In the genomic region with DNA sequence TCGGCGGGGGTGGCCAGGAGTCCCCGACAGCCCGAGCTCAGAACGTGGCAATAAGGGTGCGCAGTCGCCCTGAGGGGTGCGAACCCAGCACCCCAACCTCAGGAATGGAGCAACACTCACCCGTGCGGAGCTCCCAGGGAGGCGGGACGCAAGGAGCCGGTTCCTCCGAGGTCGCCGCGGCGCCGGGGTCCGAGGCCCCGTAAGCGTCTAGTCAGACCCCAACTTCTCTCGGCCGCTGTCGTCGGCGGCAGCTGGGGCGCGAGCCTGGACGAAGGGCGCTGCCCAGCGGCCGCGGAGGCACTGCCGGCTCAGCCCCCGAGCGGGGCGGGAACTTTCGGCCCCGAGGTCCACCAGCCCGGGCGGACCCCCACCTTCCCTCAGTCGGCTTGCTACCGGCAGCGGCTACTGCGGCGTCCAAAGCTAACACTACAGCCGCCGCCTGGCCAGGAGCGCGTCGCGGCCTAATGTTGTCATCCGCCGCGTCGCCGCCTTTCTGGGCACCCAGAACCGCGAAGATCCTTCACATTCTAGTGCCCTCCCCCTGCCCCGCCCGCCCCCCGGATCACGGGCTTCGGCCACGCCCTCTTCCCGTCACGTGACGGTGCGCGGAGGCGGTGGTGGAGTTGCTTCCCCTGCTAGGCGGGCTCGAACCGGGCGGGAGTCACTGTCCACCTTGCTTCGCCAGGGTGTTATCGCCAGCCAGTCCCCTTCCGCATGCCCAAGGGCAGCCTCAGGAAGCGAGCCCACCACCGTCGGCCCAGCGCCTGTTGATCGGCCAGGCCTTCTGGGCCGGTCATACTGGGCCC, we compare ENCODE assay signal across 1 cellular context.
TF ChIP-seq lines count a peak whose summit lies in the region.

A gene with protein sequence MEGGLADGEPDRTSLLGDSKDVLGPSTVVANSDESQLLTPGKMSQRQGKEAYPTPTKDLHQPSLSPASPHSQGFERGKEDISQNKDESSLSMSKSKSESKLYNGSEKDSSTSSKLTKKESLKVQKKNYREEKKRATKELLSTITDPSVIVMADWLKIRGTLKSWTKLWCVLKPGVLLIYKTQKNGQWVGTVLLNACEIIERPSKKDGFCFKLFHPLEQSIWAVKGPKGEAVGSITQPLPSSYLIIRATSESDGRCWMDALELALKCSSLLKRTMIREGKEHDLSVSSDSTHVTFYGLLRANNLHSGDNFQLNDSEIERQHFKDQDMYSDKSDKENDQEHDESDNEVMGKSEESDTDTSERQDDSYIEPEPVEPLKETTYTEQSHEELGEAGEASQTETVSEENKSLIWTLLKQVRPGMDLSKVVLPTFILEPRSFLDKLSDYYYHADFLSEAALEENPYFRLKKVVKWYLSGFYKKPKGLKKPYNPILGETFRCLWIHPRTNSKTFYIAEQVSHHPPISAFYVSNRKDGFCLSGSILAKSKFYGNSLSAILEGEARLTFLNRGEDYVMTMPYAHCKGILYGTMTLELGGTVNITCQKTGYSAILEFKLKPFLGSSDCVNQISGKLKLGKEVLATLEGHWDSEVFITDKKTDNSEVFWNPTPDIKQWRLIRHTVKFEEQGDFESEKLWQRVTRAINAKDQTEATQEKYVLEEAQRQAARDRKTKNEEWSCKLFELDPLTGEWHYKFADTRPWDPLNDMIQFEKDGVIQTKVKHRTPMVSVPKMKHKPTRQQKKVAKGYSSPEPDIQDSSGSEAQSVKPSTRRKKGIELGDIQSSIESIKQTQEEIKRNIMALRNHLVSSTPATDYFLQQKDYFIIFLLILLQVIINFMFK (minus strand): TSS at position 495 of the 806 bp plus-strand sequence. CDS start 72,220 bp downstream, outside the sequence.

TF ChIP-seq in GM12878, 131 proteins besides CTCF, POLR2A, EP300 and RAD21 (continues in another document):
- TF ChIP-seq, protein P1, sequence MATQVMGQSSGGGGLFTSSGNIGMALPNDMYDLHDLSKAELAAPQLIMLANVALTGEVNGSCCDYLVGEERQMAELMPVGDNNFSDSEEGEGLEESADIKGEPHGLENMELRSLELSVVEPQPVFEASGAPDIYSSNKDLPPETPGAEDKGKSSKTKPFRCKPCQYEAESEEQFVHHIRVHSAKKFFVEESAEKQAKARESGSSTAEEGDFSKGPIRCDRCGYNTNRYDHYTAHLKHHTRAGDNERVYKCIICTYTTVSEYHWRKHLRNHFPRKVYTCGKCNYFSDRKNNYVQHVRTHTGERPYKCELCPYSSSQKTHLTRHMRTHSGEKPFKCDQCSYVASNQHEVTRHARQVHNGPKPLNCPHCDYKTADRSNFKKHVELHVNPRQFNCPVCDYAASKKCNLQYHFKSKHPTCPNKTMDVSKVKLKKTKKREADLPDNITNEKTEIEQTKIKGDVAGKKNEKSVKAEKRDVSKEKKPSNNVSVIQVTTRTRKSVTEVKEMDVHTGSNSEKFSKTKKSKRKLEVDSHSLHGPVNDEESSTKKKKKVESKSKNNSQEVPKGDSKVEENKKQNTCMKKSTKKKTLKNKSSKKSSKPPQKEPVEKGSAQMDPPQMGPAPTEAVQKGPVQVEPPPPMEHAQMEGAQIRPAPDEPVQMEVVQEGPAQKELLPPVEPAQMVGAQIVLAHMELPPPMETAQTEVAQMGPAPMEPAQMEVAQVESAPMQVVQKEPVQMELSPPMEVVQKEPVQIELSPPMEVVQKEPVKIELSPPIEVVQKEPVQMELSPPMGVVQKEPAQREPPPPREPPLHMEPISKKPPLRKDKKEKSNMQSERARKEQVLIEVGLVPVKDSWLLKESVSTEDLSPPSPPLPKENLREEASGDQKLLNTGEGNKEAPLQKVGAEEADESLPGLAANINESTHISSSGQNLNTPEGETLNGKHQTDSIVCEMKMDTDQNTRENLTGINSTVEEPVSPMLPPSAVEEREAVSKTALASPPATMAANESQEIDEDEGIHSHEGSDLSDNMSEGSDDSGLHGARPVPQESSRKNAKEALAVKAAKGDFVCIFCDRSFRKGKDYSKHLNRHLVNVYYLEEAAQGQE (IDR thresholded peaks at IDR 0.05; ENCODE audit: low read depth, low read length) = no peak
- TF ChIP-seq, protein P2, sequence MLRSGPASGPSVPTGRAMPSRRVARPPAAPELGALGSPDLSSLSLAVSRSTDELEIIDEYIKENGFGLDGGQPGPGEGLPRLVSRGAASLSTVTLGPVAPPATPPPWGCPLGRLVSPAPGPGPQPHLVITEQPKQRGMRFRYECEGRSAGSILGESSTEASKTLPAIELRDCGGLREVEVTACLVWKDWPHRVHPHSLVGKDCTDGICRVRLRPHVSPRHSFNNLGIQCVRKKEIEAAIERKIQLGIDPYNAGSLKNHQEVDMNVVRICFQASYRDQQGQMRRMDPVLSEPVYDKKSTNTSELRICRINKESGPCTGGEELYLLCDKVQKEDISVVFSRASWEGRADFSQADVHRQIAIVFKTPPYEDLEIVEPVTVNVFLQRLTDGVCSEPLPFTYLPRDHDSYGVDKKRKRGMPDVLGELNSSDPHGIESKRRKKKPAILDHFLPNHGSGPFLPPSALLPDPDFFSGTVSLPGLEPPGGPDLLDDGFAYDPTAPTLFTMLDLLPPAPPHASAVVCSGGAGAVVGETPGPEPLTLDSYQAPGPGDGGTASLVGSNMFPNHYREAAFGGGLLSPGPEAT (IDR thresholded peaks at IDR 0.05; ENCODE audit: low read depth) = peak; percentile 45; the same call in 1 of the 2 replicates
- no peak for TF ChIP-seq SUPT20H (IDR thresholded peaks at IDR 0.05; ENCODE audit: borderline replicate concordance, control insufficient read depth, low read depth, low read length)
- TF ChIP-seq JUND (IDR thresholded peaks at IDR 0.05; ENCODE audit: low read depth, low read length) = no peak
- peak; percentile 35; the same call in 1 of the 2 replicates for TF ChIP-seq ZNF217 (IDR thresholded peaks at IDR 0.05)
- TF ChIP-seq PML (IDR thresholded peaks at IDR 0.05; ENCODE audit: low read length) = peak; percentile 95
- TF ChIP-seq MYB (IDR thresholded peaks at IDR 0.05; ENCODE audit: borderline replicate concordance, low read depth, low read length) = no peak
- peak; percentile 66 for TF ChIP-seq RUNX3 (IDR thresholded peaks at IDR 0.05; ENCODE audit: low read length)
- TF ChIP-seq, protein P3, sequence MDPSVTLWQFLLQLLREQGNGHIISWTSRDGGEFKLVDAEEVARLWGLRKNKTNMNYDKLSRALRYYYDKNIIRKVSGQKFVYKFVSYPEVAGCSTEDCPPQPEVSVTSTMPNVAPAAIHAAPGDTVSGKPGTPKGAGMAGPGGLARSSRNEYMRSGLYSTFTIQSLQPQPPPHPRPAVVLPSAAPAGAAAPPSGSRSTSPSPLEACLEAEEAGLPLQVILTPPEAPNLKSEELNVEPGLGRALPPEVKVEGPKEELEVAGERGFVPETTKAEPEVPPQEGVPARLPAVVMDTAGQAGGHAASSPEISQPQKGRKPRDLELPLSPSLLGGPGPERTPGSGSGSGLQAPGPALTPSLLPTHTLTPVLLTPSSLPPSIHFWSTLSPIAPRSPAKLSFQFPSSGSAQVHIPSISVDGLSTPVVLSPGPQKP (IDR thresholded peaks at IDR 0.05; ENCODE audit: low read depth, low read length) = no peak
- TF ChIP-seq SMARCA5 (IDR thresholded peaks at IDR 0.05) = peak; percentile 61
- TF ChIP-seq CHD2 (IDR thresholded peaks at IDR 0.05; ENCODE audit: borderline replicate concordance, low read depth, low read length) = no peak
- TF ChIP-seq HCFC1 (IDR thresholded peaks at IDR 0.05; ENCODE audit: low read length) = peak; percentile 56
- TF ChIP-seq WRNIP1 (IDR thresholded peaks at IDR 0.05; ENCODE audit: borderline replicate concordance, low read depth, low read length) = no peak
- no peak for TF ChIP-seq JUNB (IDR thresholded peaks at IDR 0.05)
- no peak for TF ChIP-seq NFIC (IDR thresholded peaks at IDR 0.05; ENCODE audit: low read depth, low read length)
- TF ChIP-seq EED (IDR thresholded peaks at IDR 0.05; ENCODE audit: low read depth) = no peak
- peak; percentile 44 for TF ChIP-seq SP1 (IDR thresholded peaks at IDR 0.05; ENCODE audit: low read depth, low read length)
- TF ChIP-seq BACH1 (IDR thresholded peaks at IDR 0.05; ENCODE audit: borderline replicate concordance) = peak; percentile 21
- no peak for TF ChIP-seq CHD4 (IDR thresholded peaks at IDR 0.05)
- TF ChIP-seq IKZF1 (conservative IDR thresholded peaks at IDR 0.05) = peak; percentile 77
- TF ChIP-seq KDM1A (IDR thresholded peaks at IDR 0.05; ENCODE audit: borderline replicate concordance) = no peak
- TF ChIP-seq HDAC2 (IDR thresholded peaks at IDR 0.05) = no peak
- TF ChIP-seq ASH2L (IDR thresholded peaks at IDR 0.05; ENCODE audit: borderline replicate concordance, low read depth) = peak; percentile 93; the same call in 1 of the 2 replicates
- no peak for TF ChIP-seq TARDBP (IDR thresholded peaks at IDR 0.05; ENCODE audit: borderline replicate concordance)
- TF ChIP-seq, protein P4, sequence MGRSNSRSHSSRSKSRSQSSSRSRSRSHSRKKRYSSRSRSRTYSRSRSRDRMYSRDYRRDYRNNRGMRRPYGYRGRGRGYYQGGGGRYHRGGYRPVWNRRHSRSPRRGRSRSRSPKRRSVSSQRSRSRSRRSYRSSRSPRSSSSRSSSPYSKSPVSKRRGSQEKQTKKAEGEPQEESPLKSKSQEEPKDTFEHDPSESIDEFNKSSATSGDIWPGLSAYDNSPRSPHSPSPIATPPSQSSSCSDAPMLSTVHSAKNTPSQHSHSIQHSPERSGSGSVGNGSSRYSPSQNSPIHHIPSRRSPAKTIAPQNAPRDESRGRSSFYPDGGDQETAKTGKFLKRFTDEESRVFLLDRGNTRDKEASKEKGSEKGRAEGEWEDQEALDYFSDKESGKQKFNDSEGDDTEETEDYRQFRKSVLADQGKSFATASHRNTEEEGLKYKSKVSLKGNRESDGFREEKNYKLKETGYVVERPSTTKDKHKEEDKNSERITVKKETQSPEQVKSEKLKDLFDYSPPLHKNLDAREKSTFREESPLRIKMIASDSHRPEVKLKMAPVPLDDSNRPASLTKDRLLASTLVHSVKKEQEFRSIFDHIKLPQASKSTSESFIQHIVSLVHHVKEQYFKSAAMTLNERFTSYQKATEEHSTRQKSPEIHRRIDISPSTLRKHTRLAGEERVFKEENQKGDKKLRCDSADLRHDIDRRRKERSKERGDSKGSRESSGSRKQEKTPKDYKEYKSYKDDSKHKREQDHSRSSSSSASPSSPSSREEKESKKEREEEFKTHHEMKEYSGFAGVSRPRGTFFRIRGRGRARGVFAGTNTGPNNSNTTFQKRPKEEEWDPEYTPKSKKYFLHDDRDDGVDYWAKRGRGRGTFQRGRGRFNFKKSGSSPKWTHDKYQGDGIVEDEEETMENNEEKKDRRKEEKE (IDR thresholded peaks at IDR 0.05) = no peak
- TF ChIP-seq GATAD2B (conservative IDR thresholded peaks at IDR 0.05; ENCODE audit: low read depth) = peak; percentile 40; the same call in 1 of the 2 replicates
- TF ChIP-seq, protein P5, sequence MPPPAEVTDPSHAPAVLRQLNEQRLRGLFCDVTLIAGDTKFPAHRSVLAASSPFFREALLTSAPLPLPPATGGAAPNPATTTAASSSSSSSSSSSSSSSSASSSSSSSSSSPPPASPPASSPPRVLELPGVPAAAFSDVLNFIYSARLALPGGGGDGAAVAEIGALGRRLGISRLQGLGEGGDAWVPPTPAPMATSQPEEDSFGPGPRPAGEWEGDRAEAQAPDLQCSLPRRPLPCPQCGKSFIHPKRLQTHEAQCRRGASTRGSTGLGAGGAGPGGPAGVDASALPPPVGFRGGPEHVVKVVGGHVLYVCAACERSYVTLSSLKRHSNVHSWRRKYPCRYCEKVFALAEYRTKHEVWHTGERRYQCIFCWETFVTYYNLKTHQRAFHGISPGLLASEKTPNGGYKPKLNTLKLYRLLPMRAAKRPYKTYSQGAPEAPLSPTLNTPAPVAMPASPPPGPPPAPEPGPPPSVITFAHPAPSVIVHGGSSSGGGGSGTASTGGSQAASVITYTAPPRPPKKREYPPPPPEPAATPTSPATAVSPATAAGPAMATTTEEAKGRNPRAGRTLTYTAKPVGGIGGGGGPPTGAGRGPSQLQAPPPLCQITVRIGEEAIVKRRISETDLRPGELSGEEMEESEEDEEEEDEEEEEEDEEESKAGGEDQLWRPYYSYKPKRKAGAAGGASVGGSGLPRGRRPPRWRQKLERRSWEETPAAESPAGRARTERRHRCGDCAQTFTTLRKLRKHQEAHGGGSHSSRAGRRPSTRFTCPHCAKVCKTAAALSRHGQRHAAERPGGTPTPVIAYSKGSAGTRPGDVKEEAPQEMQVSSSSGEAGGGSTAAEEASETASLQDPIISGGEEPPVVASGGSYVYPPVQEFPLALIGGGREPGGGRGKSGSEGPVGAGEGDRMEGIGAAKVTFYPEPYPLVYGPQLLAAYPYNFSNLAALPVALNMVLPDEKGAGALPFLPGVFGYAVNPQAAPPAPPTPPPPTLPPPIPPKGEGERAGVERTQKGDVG (CRISPR knock-in tag; IDR thresholded peaks at IDR 0.05) = peak; percentile 40; the same call in 1 of the 2 replicates
- no peak for TF ChIP-seq NRF1 (conservative IDR thresholded peaks at IDR 0.05; ENCODE audit: low read depth, low read length)
- TF ChIP-seq, protein P6, sequence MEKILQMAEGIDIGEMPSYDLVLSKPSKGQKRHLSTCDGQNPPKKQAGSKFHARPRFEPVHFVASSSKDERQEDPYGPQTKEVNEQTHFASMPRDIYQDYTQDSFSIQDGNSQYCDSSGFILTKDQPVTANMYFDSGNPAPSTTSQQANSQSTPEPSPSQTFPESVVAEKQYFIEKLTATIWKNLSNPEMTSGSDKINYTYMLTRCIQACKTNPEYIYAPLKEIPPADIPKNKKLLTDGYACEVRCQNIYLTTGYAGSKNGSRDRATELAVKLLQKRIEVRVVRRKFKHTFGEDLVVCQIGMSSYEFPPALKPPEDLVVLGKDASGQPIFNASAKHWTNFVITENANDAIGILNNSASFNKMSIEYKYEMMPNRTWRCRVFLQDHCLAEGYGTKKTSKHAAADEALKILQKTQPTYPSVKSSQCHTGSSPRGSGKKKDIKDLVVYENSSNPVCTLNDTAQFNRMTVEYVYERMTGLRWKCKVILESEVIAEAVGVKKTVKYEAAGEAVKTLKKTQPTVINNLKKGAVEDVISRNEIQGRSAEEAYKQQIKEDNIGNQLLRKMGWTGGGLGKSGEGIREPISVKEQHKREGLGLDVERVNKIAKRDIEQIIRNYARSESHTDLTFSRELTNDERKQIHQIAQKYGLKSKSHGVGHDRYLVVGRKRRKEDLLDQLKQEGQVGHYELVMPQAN (conservative IDR thresholded peaks at IDR 0.05) = peak; percentile 83
- peak; percentile 28 for TF ChIP-seq KLF5 (IDR thresholded peaks at IDR 0.05; ENCODE audit: partially characterized antibody)
- TF ChIP-seq, protein P7, sequence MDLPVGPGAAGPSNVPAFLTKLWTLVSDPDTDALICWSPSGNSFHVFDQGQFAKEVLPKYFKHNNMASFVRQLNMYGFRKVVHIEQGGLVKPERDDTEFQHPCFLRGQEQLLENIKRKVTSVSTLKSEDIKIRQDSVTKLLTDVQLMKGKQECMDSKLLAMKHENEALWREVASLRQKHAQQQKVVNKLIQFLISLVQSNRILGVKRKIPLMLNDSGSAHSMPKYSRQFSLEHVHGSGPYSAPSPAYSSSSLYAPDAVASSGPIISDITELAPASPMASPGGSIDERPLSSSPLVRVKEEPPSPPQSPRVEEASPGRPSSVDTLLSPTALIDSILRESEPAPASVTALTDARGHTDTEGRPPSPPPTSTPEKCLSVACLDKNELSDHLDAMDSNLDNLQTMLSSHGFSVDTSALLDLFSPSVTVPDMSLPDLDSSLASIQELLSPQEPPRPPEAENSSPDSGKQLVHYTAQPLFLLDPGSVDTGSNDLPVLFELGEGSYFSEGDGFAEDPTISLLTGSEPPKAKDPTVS (IDR thresholded peaks at IDR 0.05; ENCODE audit: low read depth, low read length) = no peak
- 0 out of 2 replicates have a peak, but pooled peaks have one; percentile 36 for TF ChIP-seq HDGF (IDR thresholded peaks at IDR 0.05)
- TF ChIP-seq, protein P8, sequence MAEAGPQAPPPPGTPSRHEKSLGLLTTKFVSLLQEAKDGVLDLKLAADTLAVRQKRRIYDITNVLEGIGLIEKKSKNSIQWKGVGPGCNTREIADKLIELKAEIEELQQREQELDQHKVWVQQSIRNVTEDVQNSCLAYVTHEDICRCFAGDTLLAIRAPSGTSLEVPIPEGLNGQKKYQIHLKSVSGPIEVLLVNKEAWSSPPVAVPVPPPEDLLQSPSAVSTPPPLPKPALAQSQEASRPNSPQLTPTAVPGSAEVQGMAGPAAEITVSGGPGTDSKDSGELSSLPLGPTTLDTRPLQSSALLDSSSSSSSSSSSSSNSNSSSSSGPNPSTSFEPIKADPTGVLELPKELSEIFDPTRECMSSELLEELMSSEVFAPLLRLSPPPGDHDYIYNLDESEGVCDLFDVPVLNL (IDR thresholded peaks at IDR 0.05; ENCODE audit: low read depth, low read length) = no peak
